ENCODE assay signal across 9 cellular contexts in the genomic region with DNA sequence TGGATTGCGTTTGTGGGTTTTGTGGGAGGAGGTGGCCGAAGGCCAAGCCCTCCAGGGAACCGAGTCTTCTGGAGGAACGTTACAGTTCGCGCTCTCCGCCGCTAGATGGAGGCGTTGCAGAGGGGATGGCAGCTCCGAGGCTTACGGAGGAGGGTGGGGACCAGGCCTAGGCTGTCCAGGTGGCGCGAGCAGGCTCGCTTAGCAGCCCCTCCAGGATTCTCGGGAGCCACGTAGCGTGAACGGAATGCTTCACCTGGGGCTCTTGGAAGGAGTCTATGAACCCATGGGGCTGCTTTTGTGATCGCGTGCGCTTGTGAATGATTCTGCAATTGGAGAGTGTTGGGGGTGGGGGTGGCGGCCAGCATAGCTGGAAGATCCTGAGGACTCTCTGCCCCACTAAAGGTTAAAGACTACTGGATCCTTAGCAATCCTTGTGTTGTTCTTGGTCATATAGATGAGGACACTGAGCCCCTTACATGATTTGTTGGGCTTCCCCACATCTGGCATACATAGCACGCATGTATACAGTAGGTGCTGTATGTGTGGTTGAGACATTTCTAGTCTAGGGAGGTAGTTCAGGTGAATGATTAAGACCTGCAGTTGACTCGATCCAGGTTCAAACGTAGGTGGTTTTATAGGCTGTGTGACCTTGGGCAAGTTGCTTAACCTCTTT. TPM values are rescaled to one million over a fixed set of nuclear protein-coding genes. Genes with fewer than 3 reads are reported as not detected.
DNase-seq lines count a peak whose midpoint lies in the region; ATAC-seq and TF ChIP-seq lines count a peak whose summit lies in the region.
"Had no signal": no experiment of that assay in that cellular context is flagged by ENCODE, and none has a peak within 500 bp of the region (broad histone marks: within the 10 kb centered on the region; RNA-seq: fewer than 3 reads in every experiment).

No MANE protein-coding gene starts in this region.

- ATAC-seq in GM19438 (IDR thresholded peaks at IDR 0.05; ENCODE audit: low read depth, unreplicated experiment) (peak; percentile 81), Panc1 (peak; percentile 93), omental fat pad (ENCODE audit: low FRiP score) (peak; percentile 70)
- ATAC-seq in activated T-helper 17 cell treated with anti-CD3 and anti-CD28 coated beads, Interleukin-2, amount 50 U/mL, for 72 hours (replicated peaks), result peak; percentile 77

- H3K4me3 Mint-ChIP-seq in activated T-helper 17 cell treated with anti-CD3 and anti-CD28 coated beads, Interleukin-2, amount 50 U/mL, for 72 hours, result no peak overlapping the region
- H3K4me3 Mint-ChIP-seq: activated naive CD4-positive, alpha-beta T cell treated with anti-CD3 and anti-CD28 coated beads, Interleukin-2, amount 50 U/mL, for 24 hours had no signal

- no peak overlapping the region for H3K4me3 ChIP-seq in Panc1 (ENCODE audit: low read depth in 2 of 2, low read length in 2 of 2)

- no peaks in the 10 kb centered on the region for H3K36me3 ChIP-seq in Panc1 (ENCODE audit: control insufficient read depth, insufficient read depth, low read length)

- H3K4me1 Mint-ChIP-seq in activated T-helper 17 cell treated with anti-CD3 and anti-CD28 coated beads, Interleukin-2, amount 50 U/mL, for 72 hours, result no peaks in the 10 kb centered on the region
- H3K4me1 Mint-ChIP-seq: activated naive CD4-positive, alpha-beta T cell treated with anti-CD3 and anti-CD28 coated beads, Interleukin-2, amount 50 U/mL, for 24 hours had no signal

- H3K9me3 ChIP-seq in Panc1 (ENCODE audit: control insufficient read depth, insufficient read depth, low read depth, low read length), result no peaks in the 10 kb centered on the region

- in situ Hi-C loops in Panc1 (cut with HindIII; ENCODE audit: low pct_unique_long_range_greater_than_20kb, low sequenced_read_pairs), result no loop called here

- CTCF ChIA-PET in Panc1 (lab: Charles Lee), result interaction anchor here (0.6 to 0.7 kb wide), 3 partner anchors 19 to 472 kb away, joined by 3 to 6 read pairs (median 6); no protein-coding TSS in a partner anchor

- no TSS peak for BruUV-seq in Panc1 (replicated peaks; lab: Mats Ljungman, UMichigan)

- H3K27ac ChIP-seq in Panc1 (ENCODE audit: low read length), result no peak overlapping the region

- H3K9me3 Mint-ChIP-seq in activated T-helper 17 cell treated with anti-CD3 and anti-CD28 coated beads, Interleukin-2, amount 50 U/mL, for 72 hours, result no peaks in the 10 kb centered on the region
- H3K9me3 Mint-ChIP-seq: activated naive CD4-positive, alpha-beta T cell treated with anti-CD3 and anti-CD28 coated beads, Interleukin-2, amount 50 U/mL, for 24 hours had no signal

- no peaks in the 10 kb centered on the region for H3K36me3 Mint-ChIP-seq in activated T-helper 17 cell treated with anti-CD3 and anti-CD28 coated beads, Interleukin-2, amount 50 U/mL, for 72 hours (ENCODE audit: low read depth)
- H3K36me3 Mint-ChIP-seq: activated naive CD4-positive, alpha-beta T cell treated with anti-CD3 and anti-CD28 coated beads, Interleukin-2, amount 50 U/mL, for 24 hours had no signal

- DNase-seq in COLO829 (ENCODE audit: low spot score), result peak; percentile 79
- peak; percentile 69 for DNase-seq in HK-2 (ENCODE audit: unreplicated experiment)
- DNase-seq in Panc1 (ENCODE audit: low read depth, low spot score), result peak; percentile 20
- peak; percentile 24 for DNase-seq in foreskin melanocyte
- DNase-seq in omental fat pad (ENCODE audit: low spot score), result peak; percentile 50
- DNase-seq in ureter (ENCODE audit: low spot score), result peak; percentile 76

- no peaks in the 10 kb centered on the region for H3K4me1 ChIP-seq in Panc1 (ENCODE audit: control insufficient read depth, insufficient read depth, low read length)

- intact Hi-C loops in Panc1 (cut with micrococcal nuclease; ENCODE audit: unreplicated experiment), result loop anchor here (2.0 kb wide), 1 partner anchor 412 kb away; no protein-coding TSS in a partner anchor

- TF ChIP-seq CTCF in Panc1 (IDR thresholded peaks at IDR 0.05) (peak; percentile 88), omental fat pad (IDR thresholded peaks at IDR 0.05) (peak in 1 of 3 donors; percentile 15)

- no peak overlapping the region for H3K27ac Mint-ChIP-seq in activated T-helper 17 cell treated with anti-CD3 and anti-CD28 coated beads, Interleukin-2, amount 50 U/mL, for 72 hours
- H3K27ac Mint-ChIP-seq: activated naive CD4-positive, alpha-beta T cell treated with anti-CD3 and anti-CD28 coated beads, Interleukin-2, amount 50 U/mL, for 24 hours had no signal

- H3K27me3 Mint-ChIP-seq in activated T-helper 17 cell treated with anti-CD3 and anti-CD28 coated beads, Interleukin-2, amount 50 U/mL, for 72 hours, result peaks cover 7% of the 10 kb centered on the region
- H3K27me3 Mint-ChIP-seq: activated naive CD4-positive, alpha-beta T cell treated with anti-CD3 and anti-CD28 coated beads, Interleukin-2, amount 50 U/mL, for 24 hours had no signal

- POLR2A ChIA-PET in Panc1 (lab: Charles Lee), result no interaction called here

- no peaks in the 10 kb centered on the region for H3K27me3 ChIP-seq in Panc1 (ENCODE audit: control insufficient read depth, insufficient read depth, low read length)

RNA-seq across cellular contexts. Expression of gene FAM3D, which starts 25.7 kb away (rescaled TPM):
- not detected for total RNA-seq in Panc1 (2021; ENCODE audit: unreplicated experiment)
- not detected for polyA plus RNA-seq in Panc1 (2012; ENCODE audit: insufficient read length)
- not detected for total RNA-seq in activated T-helper 17 cell treated with anti-CD3 and anti-CD28 coated beads, Interleukin-2, amount 50 U/mL, for 72 hours
- 1 to 10 TPM in 1 of 4 donors, not detected in 3; 2.2 TPM for total RNA-seq in omental fat pad
- total RNA-seq in ureter, result 41.3 TPM

Comparison
In these comparisons a context has a peak if more than half of its experiments do, and no peak if none do; other contexts are left out.
1. DNase-seq: peak in every context shown above with its lines; median percentile 79 in COLO829; 76 in ureter; 69 in HK-2; 50 in omental fat pad; 24 in foreskin melanocyte; 20 in Panc1.
2. RNA of gene FAM3D, which starts 25.7 kb away (total RNA-seq): 41.3 TPM in ureter (single experiment); not detected in Panc1 (single experiment), not detected in activated T-helper 17 cell treated with anti-CD3 and anti-CD28 coated beads, Interleukin-2, amount 50 U/mL, for 72 hours and 2.2 TPM in omental fat pad; every median in the first group is over 10 times any median in the second.
3. Peak in every context shown above with its lines, with median percentiles within 50 percentile points of each other: ATAC-seq.